ENCODE assay signal across 23 cellular contexts in genomic region chr1:243799908-243800307, GRCh38. TPM values are rescaled to one million over a fixed set of nuclear protein-coding genes. Genes with fewer than 3 reads are reported as not detected.
DNase-seq lines count a peak whose midpoint lies in the region; ATAC-seq, FAIRE-seq and TF ChIP-seq lines count a peak whose summit lies in the region.
"Had no signal": no experiment of that assay in that cellular context is flagged by ENCODE, and none has a peak within 500 bp of the region (broad histone marks: within the 10 kb centered on the region; RNA-seq: fewer than 3 reads in every experiment).

No MANE protein-coding gene starts in this region.

- no peak for TF ChIP-seq POLR2A in A549 (IDR thresholded peaks at IDR 0.05; ENCODE audit: low read length)

- CTCF ChIA-PET in A549 (lab: Yijun Ruan, JAX), result interaction anchor here (0.5 to 0.8 kb wide), 2 partner anchors 444 to 500 kb away, joined by 3 read pairs; no protein-coding TSS in a partner anchor

- no peaks in the 10 kb centered on the region for H3K9me3 ChIP-seq in A549
- H3K9me3 ChIP-seq: body of pancreas, neutrophil, SK-N-SH, spleen, suprapubic skin had no signal

- TF ChIP-seq CTCF in A549 (IDR thresholded peaks at IDR 0.05) (no peak), brain microvascular endothelial cell (IDR thresholded peaks at IDR 0.05; ENCODE audit: low read depth, low read length, missing control alignments) (no peak), fibroblast of villous mesenchyme (IDR thresholded peaks at IDR 0.05; ENCODE audit: insufficient read depth, low read depth, low read length) (no peak)

- H3K27me3 ChIP-seq in brain microvascular endothelial cell (replicated peaks), result no peaks in the 10 kb centered on the region
- H3K27me3 ChIP-seq: body of pancreas, neutrophil, spleen, suprapubic skin had no signal

- H3K4me2 ChIP-seq in A549, result peak overlapping the region; percentile 70
- H3K4me2 ChIP-seq: SK-N-SH had no signal

- H3K36me3 ChIP-seq in brain microvascular endothelial cell (replicated peaks), result no peaks in the 10 kb centered on the region
- H3K36me3 ChIP-seq: neutrophil, spleen, suprapubic skin had no signal

- peaks cover 28% of the 10 kb centered on the region for H3K4me1 ChIP-seq in A549
- H3K4me1 ChIP-seq: body of pancreas had no signal

- no peak overlapping the region for H3K4me3 ChIP-seq in A549
- H3K4me3 ChIP-seq in brain microvascular endothelial cell (ENCODE audit: low read depth, low read length), result no peak overlapping the region
- no peak overlapping the region for H3K4me3 ChIP-seq in fibroblast of villous mesenchyme (ENCODE audit: low read depth, low read length)
- H3K4me3 ChIP-seq: body of pancreas, spleen, suprapubic skin had no signal

- H3K27ac ChIP-seq in A549 (peak overlapping the region; percentile 60 to 61), brain microvascular endothelial cell (peak overlapping the region; percentile 69)
- H3K27ac ChIP-seq: body of pancreas, neutrophil, spleen, suprapubic skin had no signal

- DNase-seq in A549 (ENCODE audit: low read depth in 1 of 2, low spot score in 1 of 2) (no peak), HCEC 1CT (peak; percentile 25), brain microvascular endothelial cell (no peak), fibroblast of villous mesenchyme (ENCODE audit: low read depth) (peak; percentile 19), MV-4-11 (lab: John Stamatoyannopoulos, UW) (no peak), HPDE6-E6E7 (ENCODE audit: extremely low spot score) (no peak)
- DNase-seq in activated naive CD4-positive, alpha-beta T cell treated with Interleukin-2 at 50 U/mL for 16 hours, result no peak
- no peak for DNase-seq in stimulated activated CD4-positive, alpha-beta T cell treated with anti-CD3 and anti-CD28 coated beads, Interleukin-1b, Interleukin-23, amount 100 ng/mL, for 48 hours
- DNase-seq: body of pancreas; DMS79 treated with DMSO at 0.1 percent for 48 hours; effector CD8-positive, alpha-beta T cell; kidney glomerular epithelial cell; NCI-H1092; NCI-H187 treated with DMSO at 0.1 percent for 48 hours; NCI-H2227 treated with DMSO at 0.1 percent for 48 hours; SK-N-SH; spleen; stimulated activated CD4-positive, alpha-beta T cell treated with anti-CD3 and anti-CD28 coated beads, Interleukin-4, amount 100 ng/mL, for 1 hour had no signal

- TF ChIP-seq RAD21 in A549 (conservative IDR thresholded peaks at IDR 0.05 in 1 of 2, IDR thresholded peaks at IDR 0.05 in 1 of 2), result no peak

- ATAC-seq in A549, result no peak
- ATAC-seq: body of pancreas; stimulated activated memory B cell treated with anti-CD40 and anti-IgM and Interleukin-4, amounts not matched to agents 10 μg/mL and 1 μg/mL and 100 μg/mL, for 72 hours had no signal

- FAIRE-seq in A549 (lab: Jason Lieb, UNC), result no peak
- FAIRE-seq: GM12892, H54 had no signal

- TF ChIP-seq EP300 in A549 (IDR thresholded peaks at IDR 0.05), result no peak

- POLR2A ChIA-PET in A549 (lab: Yijun Ruan, JAX), result no interaction called here

- in situ Hi-C loops in brain microvascular endothelial cell (cut with HindIII; ENCODE audit: low pct_ligation_motif_present, low sequenced_read_pairs), result no loop called here

TF ChIP-seq in A549, 52 proteins besides CTCF, POLR2A, EP300 and RAD21:
- TF ChIP-seq ATOH8 (CRISPR knock-in tag; IDR thresholded peaks at IDR 0.05; ENCODE audit: low read depth) (no peak), SREBF2 (IDR thresholded peaks at IDR 0.05) (no peak), NPAS2 (CRISPR knock-in tag; IDR thresholded peaks at IDR 0.05; ENCODE audit: borderline replicate concordance) (no peak), NR3C1 (IDR thresholded peaks at IDR 0.05) (no peak), ZC3H11A (IDR thresholded peaks at IDR 0.05) (no peak), JUN (IDR thresholded peaks at IDR 0.05) (no peak), HOXA7 (CRISPR knock-in tag; IDR thresholded peaks at IDR 0.05) (no peak)
- TF ChIP-seq, protein P1, sequence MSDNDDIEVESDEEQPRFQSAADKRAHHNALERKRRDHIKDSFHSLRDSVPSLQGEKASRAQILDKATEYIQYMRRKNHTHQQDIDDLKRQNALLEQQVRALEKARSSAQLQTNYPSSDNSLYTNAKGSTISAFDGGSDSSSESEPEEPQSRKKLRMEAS (IDR thresholded peaks at IDR 0.05), result no peak

RNA-seq across cellular contexts. Expression of gene AKT3, which starts 50.1 kb away (rescaled TPM):
- polyA plus RNA-seq in A549 (2011; rRNA removed) (34.1 and 43.5 TPM in 2 replicates), A549 (2017; fragmentation: RNase III; extraction: RNeasy Plus Mini Kit Qiagen cat#74134 plus additional on column Dnase treatment) (16.5 to 18.4 TPM (median 17.5 TPM) in 3 replicates)
- 9.7 and 10.1 TPM in 2 replicates for polyA plus RNA-seq in A549 (2012; cell fraction: cytosol; rRNA removed)
- polyA plus RNA-seq in A549 (2012; cell fraction: nucleus; rRNA removed), result 5.2 and 10.0 TPM in 2 replicates
- polyA minus RNA-seq in A549 (2011; rRNA and poly(A)+ RNA removed), result 29.7 and 31.0 TPM in 2 replicates
- 36.4 and 38.0 TPM in 2 replicates for total RNA-seq in fibroblast of villous mesenchyme

Comparison
In these comparisons a context has a peak if more than half of its experiments do, and no peak if none do; other contexts are left out.
1. DNase-seq: peak in HCEC 1CT (single experiment) and fibroblast of villous mesenchyme (single experiment); none in A549 (0 of 2), brain microvascular endothelial cell (single experiment), activated naive CD4-positive, alpha-beta T cell treated with Interleukin-2 at 50 U/mL for 16 hours (single experiment), stimulated activated CD4-positive, alpha-beta T cell treated with anti-CD3 and anti-CD28 coated beads, Interleukin-1b, Interleukin-23, amount 100 ng/mL, for 48 hours (single experiment), MV-4-11 (single experiment) and HPDE6-E6E7 (single experiment).